12 cellular contexts compared by ENCODE assay signal in genomic region chr10:130022501-130023299, GRCh38. TPM values are rescaled to one million over a fixed set of nuclear protein-coding genes. Genes with fewer than 3 reads are reported as not detected.
DNase-seq lines count a peak whose midpoint lies in the region; ATAC-seq and TF ChIP-seq lines count a peak whose summit lies in the region.
"Had no signal": no experiment of that assay in that cellular context is flagged by ENCODE, and none has a peak within 500 bp of the region (broad histone marks: within the 10 kb centered on the region; RNA-seq: fewer than 3 reads in every experiment).

No MANE protein-coding gene starts in this region.

- H3K27ac ChIP-seq in RWPE2 (ENCODE audit: poor library complexity, severe bottlenecking) (peak overlapping the region; percentile 59), foreskin keratinocyte (no peak overlapping the region), upper lobe of right lung (no peak overlapping the region)
- H3K27ac ChIP-seq: tibial nerve had no signal

- H3K9me3 ChIP-seq in RWPE2 (ENCODE audit: severe bottlenecking): no peaks in the 10 kb centered on the region
- no peaks in the 10 kb centered on the region for H3K9me3 ChIP-seq in upper lobe of right lung
- H3K9me3 ChIP-seq: tibial nerve had no signal

- intact Hi-C loops in upper lobe of right lung (cut with DNase I): no loop called here

- H3K27me3 ChIP-seq in RWPE2 (ENCODE audit: insufficient read depth, poor library complexity, severe bottlenecking): no peaks in the 10 kb centered on the region
- no peaks in the 10 kb centered on the region for H3K27me3 ChIP-seq in foreskin keratinocyte
- no peaks in the 10 kb centered on the region for H3K27me3 ChIP-seq in upper lobe of right lung
- H3K27me3 ChIP-seq: tibial nerve had no signal

- no peak overlapping the region for H3K4me3 ChIP-seq in RWPE2 (ENCODE audit: severe bottlenecking)
- no peak overlapping the region for H3K4me3 ChIP-seq in upper lobe of right lung
- H3K4me3 ChIP-seq: tibial nerve had no signal

- H3K4me1 ChIP-seq in RWPE2 (ENCODE audit: insufficient read depth, poor library complexity, severe bottlenecking) (peaks cover 7% of the 10 kb centered on the region), foreskin keratinocyte (peaks cover 5% of the 10 kb centered on the region), upper lobe of right lung (no peaks in the 10 kb centered on the region)

- ATAC-seq in RWPE2 (ENCODE audit: low read depth) (peak; percentile 68), foreskin keratinocyte (peak; percentile 65), upper lobe of right lung (no peak)
- ATAC-seq: activated T-cell treated with anti-CD3 and anti-CD28 coated beads, Interleukin-2, amount 50 U/mL, for 72 hours; right cardiac atrium had no signal

- peak; percentile 17 for DNase-seq in activated CD8-positive, alpha-beta memory T cell treated with anti-CD3 and anti-CD28 coated beads for 24 hours
- no peak for DNase-seq in activated CD8-positive, alpha-beta memory T cell treated with anti-CD3 and anti-CD28 coated beads, Interleukin-2, amount 50 U/mL, for 4 hours
- DNase-seq in RWPE2 (ENCODE audit: low spot score): no peak
- peak; percentile 72 to 79 for DNase-seq in foreskin keratinocyte
- peak; percentile 51 for DNase-seq in upper lobe of right lung
- no peak for DNase-seq in NCI-H187 (lab: John Stamatoyannopoulos, UW)
- DNase-seq in cortex of kidney (lab: John Stamatoyannopoulos, UW): no peak
- DNase-seq in superior temporal gyrus (ENCODE audit: extremely low spot score): no peak
- DNase-seq: activated T-cell treated with anti-CD3 and anti-CD28 coated beads, Interleukin-2, amount 50 U/mL, for 72 hours; NCI-H446 treated with DMSO at 0.1 percent for 48 hours; right cardiac atrium had no signal

- TF ChIP-seq CTCF in RWPE2 (IDR thresholded peaks at IDR 0.05; ENCODE audit: poor library complexity, severe bottlenecking) (no peak), foreskin keratinocyte (conservative IDR thresholded peaks at IDR 0.05) (no peak), upper lobe of right lung (IDR thresholded peaks at IDR 0.05) (no peak)

- no peaks in the 10 kb centered on the region for H3K36me3 ChIP-seq in RWPE2 (ENCODE audit: low read depth)
- no peaks in the 10 kb centered on the region for H3K36me3 ChIP-seq in upper lobe of right lung
- H3K36me3 ChIP-seq: tibial nerve had no signal

RNA-seq across cellular contexts. Expression of gene EBF3, which starts 58.6 kb away (rescaled TPM):
- 0.03 and 0.04 TPM in 2 replicates for total RNA-seq in foreskin keratinocyte
- 0.02 TPM in 1 of 2 replicates, not detected in the other for polyA plus RNA-seq in foreskin keratinocyte
- 0.20 TPM for total RNA-seq in upper lobe of right lung
- total RNA-seq: activated T-cell treated with anti-CD3 and anti-CD28 coated beads, Interleukin-2, amount 50 U/mL, for 72 hours had no signal

Comparison
In these comparisons a context has a peak if more than half of its experiments do, and no peak if none do; other contexts are left out.
1. DNase-seq: peak in activated CD8-positive, alpha-beta memory T cell treated with anti-CD3 and anti-CD28 coated beads for 24 hours (single experiment), foreskin keratinocyte (2 of 2) and upper lobe of right lung (single experiment); none in activated CD8-positive, alpha-beta memory T cell treated with anti-CD3 and anti-CD28 coated beads, Interleukin-2, amount 50 U/mL, for 4 hours (single experiment), RWPE2 (single experiment), NCI-H187 (0 of 2), cortex of kidney (single experiment) and superior temporal gyrus (single experiment).